In genomic region chr7:28784166-28784870, GRCh38 we compare ENCODE assay signal across 14 cellular contexts.
A peak's percentile ranks its signal among the peaks of the same experiment; 100 is the strongest.
DNase-seq lines count a peak whose midpoint lies in the region; TF ChIP-seq lines count a peak whose summit lies in the region.
"Had no signal": no experiment of that assay in that cellular context is flagged by ENCODE, and none has a peak within 500 bp of the region (broad histone marks: within the 10 kb centered on the region; RNA-seq: fewer than 3 reads in every experiment).

No MANE protein-coding gene starts in this region.

- H3K27ac Mint-ChIP-seq in T-helper 2 cell treated with Interferon-gamma antibody and Interleukin-4, amounts not matched to agents 5 μg/mL and 100 μg/mL, for 36 hours, result no peak overlapping the region
- H3K27ac Mint-ChIP-seq in immature natural killer cell, result no peak overlapping the region
- H3K27ac Mint-ChIP-seq: activated T-cell treated with anti-CD3 and anti-CD28 coated beads, Interleukin-2, amount 50 U/mL, for 72 hours had no signal

- no peak overlapping the region for H3K56ac ChIP-seq in mesendoderm (ENCODE audit: low read length)

- no peaks in the 10 kb centered on the region for H3K9me3 ChIP-seq in BE2C
- H3K9me3 ChIP-seq: Caco-2, suprapubic skin had no signal

- H3K4me3 Mint-ChIP-seq in T-helper 2 cell treated with Interferon-gamma antibody and Interleukin-4, amounts not matched to agents 5 μg/mL and 100 μg/mL, for 36 hours, result no peak overlapping the region
- H3K4me3 Mint-ChIP-seq in immature natural killer cell, result no peak overlapping the region
- H3K4me3 Mint-ChIP-seq: activated T-cell treated with anti-CD3 and anti-CD28 coated beads, Interleukin-2, amount 50 U/mL, for 72 hours had no signal

- no peak overlapping the region for H3K4me2 ChIP-seq in mesendoderm (ENCODE audit: low read length)

- no peak for TF ChIP-seq POLR2A in lower leg skin (IDR thresholded peaks at IDR 0.05)

- no peak overlapping the region for H4K5ac ChIP-seq in mesendoderm (ENCODE audit: low read length)

- no peak overlapping the region for H4K8ac ChIP-seq in mesendoderm (ENCODE audit: low read depth, low read length)

- H3K23ac ChIP-seq in mesendoderm (ENCODE audit: low read length), result no peak overlapping the region

- intact Hi-C loops in lower leg skin (cut with DNase I; ENCODE audit: low total_unique reads), result no loop called here

- H3K27ac ChIP-seq in mesendoderm (ENCODE audit: low read depth, low read length), result no peak overlapping the region
- H3K27ac ChIP-seq: HL-60, suprapubic skin had no signal

- H2BK120ac ChIP-seq in mesendoderm (ENCODE audit: low read depth, low read length), result no peak overlapping the region

- DNase-seq in BE2C (peak; percentile 30), NCI-H1092 (lab: John Stamatoyannopoulos, UW) (peak; percentile 50), mesendoderm (peak; percentile 34), NCI-H187 (lab: John Stamatoyannopoulos, UW) (no peak), lower leg skin (ENCODE audit: low spot score in 2 of 2) (no peak), immature natural killer cell (no peak), anterior cingulate cortex (lab: John Stamatoyannopoulos, UW) (no peak)
- peak; percentile 4 for DNase-seq in T-helper 2 cell treated with Interferon-gamma antibody and Interleukin-4, amounts not matched to agents 5 μg/mL and 100 μg/mL, for 36 hours (ENCODE audit: low spot score)
- DNase-seq: activated T-cell treated with anti-CD3 and anti-CD28 coated beads, Interleukin-2, amount 50 U/mL, for 72 hours; Caco-2; kidney glomerular epithelial cell; stimulated activated CD4-positive, alpha-beta T cell treated with anti-CD3 and anti-CD28 coated beads, Interleukin-2, amount 100 ng/mL, for 48 hours had no signal

- WGBS in mesendoderm (ENCODE audit: extremely low coverage, insufficient coverage, low lambda C conversion rate), result no CpG with 5 or more reads among the region's 13 CpGs
- 57 to 61% methylated on average over 13 of the region's 13 CpGs for WGBS in lower leg skin, 2 donors

- no peak overlapping the region for H3K18ac ChIP-seq in mesendoderm (ENCODE audit: low read length)

- H3K36me3 ChIP-seq in BE2C, result no peaks in the 10 kb centered on the region
- H3K36me3 ChIP-seq in mesendoderm (ENCODE audit: control insufficient read depth, insufficient read depth, low read length), result no peaks in the 10 kb centered on the region
- H3K36me3 ChIP-seq: suprapubic skin had no signal

- H2BK15ac ChIP-seq in mesendoderm (replicated peaks; ENCODE audit: low read depth), result no peak overlapping the region

- H3K4ac ChIP-seq in mesendoderm (ENCODE audit: low read depth, low read length), result no peak overlapping the region

- H3K79me2 ChIP-seq in mesendoderm (ENCODE audit: control insufficient read depth, insufficient read depth, low read length), result no peaks in the 10 kb centered on the region

- no peaks in the 10 kb centered on the region for H3K27me3 Mint-ChIP-seq in T-helper 2 cell treated with Interferon-gamma antibody and Interleukin-4, amounts not matched to agents 5 μg/mL and 100 μg/mL, for 36 hours (ENCODE audit: low read depth)
- peaks cover 0 to 6% (median 4%) of the 10 kb centered on the region in 3 donors for H3K27me3 Mint-ChIP-seq in immature natural killer cell (ENCODE audit: low read depth in 3 of 3)

- H3K36me3 Mint-ChIP-seq in T-helper 2 cell treated with Interferon-gamma antibody and Interleukin-4, amounts not matched to agents 5 μg/mL and 100 μg/mL, for 36 hours (ENCODE audit: low read depth), result no peaks in the 10 kb centered on the region
- no peaks in the 10 kb centered on the region for H3K36me3 Mint-ChIP-seq in immature natural killer cell

- no peak overlapping the region for H2BK5ac ChIP-seq in mesendoderm (ENCODE audit: low read length)

- H3K79me1 ChIP-seq in mesendoderm (ENCODE audit: low read length), result no peaks in the 10 kb centered on the region

- no peaks in the 10 kb centered on the region for H3K4me1 Mint-ChIP-seq in T-helper 2 cell treated with Interferon-gamma antibody and Interleukin-4, amounts not matched to agents 5 μg/mL and 100 μg/mL, for 36 hours (ENCODE audit: low read depth)
- peaks cover 0 to 8% of the 10 kb centered on the region in 2 donors for H3K4me1 Mint-ChIP-seq in immature natural killer cell

- H3K4me3 ChIP-seq in BE2C (ENCODE audit: low read depth, low read length) (no peak overlapping the region), mesendoderm (ENCODE audit: low read length) (no peak overlapping the region), lower leg skin (ENCODE audit: low read depth, poor library complexity, severe bottlenecking) (no peak overlapping the region)
- H3K4me3 ChIP-seq: suprapubic skin had no signal

- H3K4me1 ChIP-seq in BE2C, result peaks cover 13% of the 10 kb centered on the region
- no peaks in the 10 kb centered on the region for H3K4me1 ChIP-seq in mesendoderm (ENCODE audit: control insufficient read depth, low read depth, low read length)
- H3K4me1 ChIP-seq: Caco-2 had no signal

- TF ChIP-seq CTCF in BE2C (IDR thresholded peaks at IDR 0.05; ENCODE audit: low read depth, low read length), result no peak
- TF ChIP-seq CTCF in lower leg skin (IDR thresholded peaks at IDR 0.05), result no peak

- H3K9ac ChIP-seq in mesendoderm (ENCODE audit: low read length), result no peak overlapping the region

- H3K27me3 ChIP-seq in BE2C (no peaks in the 10 kb centered on the region), mesendoderm (ENCODE audit: insufficient read depth, low read length, poor library complexity) (no peaks in the 10 kb centered on the region)
- H3K27me3 ChIP-seq: suprapubic skin had no signal

- no peak overlapping the region for H2AK5ac ChIP-seq in mesendoderm (ENCODE audit: low read length)

- no peaks in the 10 kb centered on the region for H3K9me3 Mint-ChIP-seq in T-helper 2 cell treated with Interferon-gamma antibody and Interleukin-4, amounts not matched to agents 5 μg/mL and 100 μg/mL, for 36 hours
- no peaks in the 10 kb centered on the region for H3K9me3 Mint-ChIP-seq in immature natural killer cell
- H3K9me3 Mint-ChIP-seq: activated T-cell treated with anti-CD3 and anti-CD28 coated beads, Interleukin-2, amount 50 U/mL, for 72 hours had no signal

Comparison
In these comparisons a context has a peak if more than half of its experiments do, and no peak if none do; other contexts are left out.
1. DNase-seq: peak in BE2C (single experiment), NCI-H1092 (single experiment), T-helper 2 cell treated with Interferon-gamma antibody and Interleukin-4, amounts not matched to agents 5 μg/mL and 100 μg/mL, for 36 hours (single experiment) and mesendoderm (single experiment); none in NCI-H187 (0 of 2), lower leg skin (0 of 2), immature natural killer cell (0 of 3) and anterior cingulate cortex (0 of 58).